ENCODE assay signal across 19 cellular contexts in genomic region chr19:33690461-33691427, GRCh38.
DNase-seq lines count a peak whose midpoint lies in the region; ATAC-seq and TF ChIP-seq lines count a peak whose summit lies in the region.
"Had no signal": no experiment of that assay in that cellular context is flagged by ENCODE, and none has a peak within 500 bp of the region (broad histone marks: within the 10 kb centered on the region; RNA-seq: fewer than 3 reads in every experiment).

No MANE protein-coding gene starts in this region.

- no peak for ATAC-seq in activated CD8-positive, alpha-beta T cell treated with anti-CD3 and anti-CD28 coated beads for 36 hours
- no peak for ATAC-seq in activated CD8-positive, alpha-beta T cell treated with anti-CD3 and anti-CD28 coated beads, Interleukin-2, amount 10 ng/mL, durations not matched to agents 7 days and 5 days
- no peak for ATAC-seq in WTC11
- ATAC-seq: activated T-helper 17 cell treated with anti-CD3 and anti-CD28 coated beads, Interleukin-2, amount 50 U/mL, for 72 hours; gastroesophageal sphincter; right lobe of liver; stimulated activated naive CD8-positive, alpha-beta T cell treated with anti-CD3 and anti-CD28 coated beads, Interleukin-15, amount 100 ng/mL, for 72 hours had no signal

- H3K23me2 ChIP-seq in H9 (ENCODE audit: insufficient read length, low read depth, low read length, poor library complexity, severe bottlenecking), result no peaks in the 10 kb centered on the region

- no peak overlapping the region for H2BK20ac ChIP-seq in H9 (ENCODE audit: low read depth, low read length, poor library complexity, severe bottlenecking)

- H3K4me1 Mint-ChIP-seq in activated CD8-positive, alpha-beta T cell treated with anti-CD3 and anti-CD28 coated beads for 36 hours (ENCODE audit: low read depth), result no peaks in the 10 kb centered on the region
- no peaks in the 10 kb centered on the region for H3K4me1 Mint-ChIP-seq in activated CD8-positive, alpha-beta T cell treated with anti-CD3 and anti-CD28 coated beads, Interleukin-2, amount 10 ng/mL, durations not matched to agents 7 days and 5 days (ENCODE audit: low read depth)
- H3K4me1 Mint-ChIP-seq in WTC11 (peaks cover 10% of the 10 kb centered on the region), H9 (peaks cover 2 to 5% of the 10 kb centered on the region in 2 experiments; a peak in 1 of 4 replicates)
- H3K4me1 Mint-ChIP-seq: activated T-helper 17 cell treated with anti-CD3 and anti-CD28 coated beads, Interleukin-2, amount 50 U/mL, for 72 hours; stimulated activated naive CD8-positive, alpha-beta T cell treated with anti-CD3 and anti-CD28 coated beads, Interleukin-15, amount 100 ng/mL, for 72 hours had no signal

- H4K91ac ChIP-seq in neuronal stem cell (ENCODE audit: low read depth, low read length, poor library complexity), result no peak overlapping the region
- no peak overlapping the region for H4K91ac ChIP-seq in H9 (ENCODE audit: insufficient read length, low read depth, low read length)

- H2AK5ac ChIP-seq in neuronal stem cell (ENCODE audit: low read depth, low read length), result no peak overlapping the region
- no peak overlapping the region for H2AK5ac ChIP-seq in H9 (ENCODE audit: insufficient read length, low read length)

- H3K27ac Mint-ChIP-seq in activated CD8-positive, alpha-beta T cell treated with anti-CD3 and anti-CD28 coated beads for 36 hours, result no peak overlapping the region
- no peak overlapping the region for H3K27ac Mint-ChIP-seq in activated CD8-positive, alpha-beta T cell treated with anti-CD3 and anti-CD28 coated beads, Interleukin-2, amount 10 ng/mL, durations not matched to agents 7 days and 5 days
- H3K27ac Mint-ChIP-seq in WTC11, result 0 out of 2 replicates have a peak overlapping the region, but pooled peaks have one; percentile 27
- no peak overlapping the region for H3K27ac Mint-ChIP-seq in H9
- H3K27ac Mint-ChIP-seq: activated T-helper 17 cell treated with anti-CD3 and anti-CD28 coated beads, Interleukin-2, amount 50 U/mL, for 72 hours; HFFc6 had no signal

- H4K8ac ChIP-seq in neuronal stem cell (ENCODE audit: low read depth, low read length), result no peak overlapping the region
- H4K8ac ChIP-seq in H9 (replicated peaks; ENCODE audit: insufficient read length, low read depth, low read length), result no peak overlapping the region

- H2AFZ ChIP-seq in neuronal stem cell (ENCODE audit: low read length), result no peak overlapping the region
- H2AFZ ChIP-seq in H9 (ENCODE audit: low read length), result no peak overlapping the region

- H3K56ac ChIP-seq in H9 (ENCODE audit: insufficient read length, low read depth, low read length), result no peak overlapping the region

- POLR2A ChIA-PET in activated CD8-positive, alpha-beta T cell treated with anti-CD3 and anti-CD28 coated beads for 36 hours (lab: Charles Lee), result no interaction called here
- POLR2A ChIA-PET in activated CD8-positive, alpha-beta T cell treated with anti-CD3 and anti-CD28 coated beads, Interleukin-2, amount 10 ng/mL, durations not matched to agents 7 days and 5 days (lab: Charles Lee), result no interaction called here
- POLR2A ChIA-PET in WTC11 (lab: Charles Lee), result no interaction called here

- no peaks in the 10 kb centered on the region for H3K36me3 Mint-ChIP-seq in activated CD8-positive, alpha-beta T cell treated with anti-CD3 and anti-CD28 coated beads for 36 hours (ENCODE audit: low read depth)
- H3K36me3 Mint-ChIP-seq in activated CD8-positive, alpha-beta T cell treated with anti-CD3 and anti-CD28 coated beads, Interleukin-2, amount 10 ng/mL, durations not matched to agents 7 days and 5 days (ENCODE audit: low read depth), result no peaks in the 10 kb centered on the region
- no peaks in the 10 kb centered on the region for H3K36me3 Mint-ChIP-seq in WTC11
- no peaks in the 10 kb centered on the region for H3K36me3 Mint-ChIP-seq in H9 (ENCODE audit: insufficient read depth in 1 of 3, low read depth in 3 of 3)

- no peak overlapping the region for H3K4me3 ChIP-seq in H7 (ENCODE audit: insufficient read depth, low read depth, low read length)
- peak overlapping the region in 1 of 2 donors; percentile 25 for H3K4me3 ChIP-seq in neuronal stem cell (ENCODE audit: low read length in 2 of 2)
- H3K4me3 ChIP-seq: dorsolateral prefrontal cortex, gastroesophageal sphincter, right lobe of liver, upper lobe of left lung had no signal

- H3K4ac ChIP-seq in neuronal stem cell (ENCODE audit: low read length) (no peak overlapping the region), H9 (ENCODE audit: low read depth, low read length) (no peak overlapping the region)

- H4K20me1 ChIP-seq in H9 (ENCODE audit: control insufficient read depth, insufficient read depth, insufficient read length), result no peaks in the 10 kb centered on the region

- TF ChIP-seq CTCF in activated CD8-positive, alpha-beta T cell treated with anti-CD3 and anti-CD28 coated beads for 36 hours (IDR thresholded peaks at IDR 0.05), result no peak
- TF ChIP-seq CTCF in WTC11 (IDR thresholded peaks at IDR 0.05), result no peak
- TF ChIP-seq CTCF in H9 (conservative IDR thresholded peaks at IDR 0.05), result no peak

- H3K4me1 ChIP-seq in neuronal stem cell (ENCODE audit: control insufficient read depth in 2 of 2, insufficient read depth in 1 of 2, low read depth in 1 of 2, low read length in 2 of 2) (no peaks in the 10 kb centered on the region), H9 (ENCODE audit: insufficient read depth, low read length) (no peaks in the 10 kb centered on the region; the same call in 1 of the 2 replicates)
- H3K4me1 ChIP-seq: gastroesophageal sphincter, right lobe of liver, upper lobe of left lung had no signal

- H3K27ac ChIP-seq in neuronal stem cell (replicated peaks; ENCODE audit: low read length), result no peak overlapping the region
- no peak overlapping the region for H3K27ac ChIP-seq in H9 (ENCODE audit: insufficient read length, low read depth, low read length)
- H3K27ac ChIP-seq: dorsolateral prefrontal cortex, gastroesophageal sphincter, right lobe of liver, upper lobe of left lung had no signal

- no peak overlapping the region for H2BK12ac ChIP-seq in neuronal stem cell (ENCODE audit: low read length)
- H2BK12ac ChIP-seq in H9 (ENCODE audit: insufficient read length, low read depth, low read length), result no peak overlapping the region

- peak; percentile 8 for DNase-seq in activated CD8-positive, alpha-beta T cell treated with anti-CD3 and anti-CD28 coated beads for 36 hours
- DNase-seq in activated CD8-positive, alpha-beta T cell treated with anti-CD3 and anti-CD28 coated beads, Interleukin-2, amount 10 ng/mL, durations not matched to agents 7 days and 5 days, result no peak
- DNase-seq in H7 (peak; percentile 14), WTC11 (ENCODE audit: low spot score) (no peak), neuronal stem cell (ENCODE audit: low spot score) (no peak), GF-D8 (lab: John Stamatoyannopoulos, UW) (no peak), H9 (no peak)
- no peak for DNase-seq in stimulated activated naive CD4-positive, alpha-beta T cell (lab: John Stamatoyannopoulos, UW)
- DNase-seq: HFFc6; Karpas-422; NCI-H1105; NCI-H446; stimulated activated naive CD8-positive, alpha-beta T cell treated with anti-CD3 and anti-CD28 coated beads, Interleukin-15, amount 100 ng/mL, for 72 hours; T-helper 2 cell had no signal

- H2BK5ac ChIP-seq in neuronal stem cell (ENCODE audit: low read length) (peak overlapping the region; percentile 53), H9 (ENCODE audit: insufficient read length, low read length) (no peak overlapping the region)

- H3K27me3 ChIP-seq in H7 (ENCODE audit: control insufficient read depth, insufficient read depth, low read length) (no peaks in the 10 kb centered on the region), neuronal stem cell (ENCODE audit: control insufficient read depth in 3 of 3, insufficient read depth in 3 of 3, low read depth in 1 of 3, low read length in 3 of 3) (peaks cover 0 to 30% (median 0%) of the 10 kb centered on the region in 3 experiments), H9 (ENCODE audit: insufficient read depth, low read length) (no peaks in the 10 kb centered on the region)
- H3K27me3 ChIP-seq: right lobe of liver, upper lobe of left lung had no signal

- peaks cover 4% of the 10 kb centered on the region for H3K27me3 Mint-ChIP-seq in activated CD8-positive, alpha-beta T cell treated with anti-CD3 and anti-CD28 coated beads for 36 hours
- H3K27me3 Mint-ChIP-seq in activated CD8-positive, alpha-beta T cell treated with anti-CD3 and anti-CD28 coated beads, Interleukin-2, amount 10 ng/mL, durations not matched to agents 7 days and 5 days (ENCODE audit: low read depth), result peaks cover 2% of the 10 kb centered on the region
- no peaks in the 10 kb centered on the region; the same call in 1 of the 2 replicates for H3K27me3 Mint-ChIP-seq in WTC11 (ENCODE audit: low read depth)
- peaks cover 3% of the 10 kb centered on the region; the same call in 1 of the 2 replicates for H3K27me3 Mint-ChIP-seq in H9 (ENCODE audit: low read depth)

- no peak overlapping the region for H2BK15ac ChIP-seq in neuronal stem cell (ENCODE audit: low read length)
- H2BK15ac ChIP-seq in H9 (ENCODE audit: low read depth, low read length), result no peak overlapping the region

- CTCF ChIA-PET in activated CD8-positive, alpha-beta T cell treated with anti-CD3 and anti-CD28 coated beads for 36 hours (lab: Charles Lee), result no interaction called here
- CTCF ChIA-PET in activated CD8-positive, alpha-beta T cell treated with anti-CD3 and anti-CD28 coated beads, Interleukin-2, amount 10 ng/mL, durations not matched to agents 7 days and 5 days (lab: Charles Lee), result no interaction called here
- CTCF ChIA-PET in WTC11 (lab: Charles Lee), result interaction anchor here (1.1 kb wide), 1 partner anchor 147 kb away, joined by 3 read pairs; no protein-coding TSS in a partner anchor

- H3K18ac ChIP-seq in neuronal stem cell (ENCODE audit: low read length) (peak overlapping the region; percentile 38), H9 (ENCODE audit: insufficient read length, low read depth, low read length) (no peak overlapping the region)

- WGBS in neuronal stem cell (ENCODE audit: extremely low coverage in 2 of 2, insufficient read length in 2 of 2, insufficient replicate concordance in 1 of 2), 2 donors, result no CpG with 5 or more reads among the region's 29 CpGs
- no CpG with 5 or more reads among the region's 29 CpGs for WGBS in H9 (ENCODE audit: extremely low coverage, insufficient read length, low lambda C conversion rate)

- H3K23ac ChIP-seq in neuronal stem cell (ENCODE audit: low read depth, low read length, poor library complexity) (peak overlapping the region; percentile 80), H9 (ENCODE audit: insufficient read length, low read depth, low read length) (no peak overlapping the region)

- no peak overlapping the region for H3K4me2 ChIP-seq in neuronal stem cell (ENCODE audit: insufficient read depth, low read length, poor library complexity, severe bottlenecking)
- H3K4me2 ChIP-seq in H9 (ENCODE audit: insufficient read depth, insufficient read length, low read length), result no peak overlapping the region

- H4K5ac ChIP-seq in H9 (ENCODE audit: insufficient read length, low read depth, low read length), result no peak overlapping the region

- peaks cover 4% of the 10 kb centered on the region for H3K36me3 ChIP-seq in H7 (replicated peaks; ENCODE audit: control insufficient read depth, insufficient read depth, low read length)
- H3K36me3 ChIP-seq in neuronal stem cell (replicated peaks in 1 of 2; ENCODE audit: control insufficient read depth in 2 of 2, insufficient read depth in 2 of 2, low read length in 2 of 2), result no peaks in the 10 kb centered on the region
- H3K36me3 ChIP-seq: gastroesophageal sphincter, right lobe of liver, upper lobe of left lung had no signal

- intact Hi-C loops in activated CD8-positive, alpha-beta T cell treated with anti-CD3 and anti-CD28 coated beads for 36 hours (cut with micrococcal nuclease), result no loop called here

- no peaks in the 10 kb centered on the region for H3K79me2 ChIP-seq in H9 (ENCODE audit: insufficient read depth, low read length)

- H3K9me3 ChIP-seq in neuronal stem cell (replicated peaks in 1 of 2; ENCODE audit: control insufficient read depth in 2 of 2, insufficient read depth in 1 of 2, low read depth in 1 of 2, low read length in 2 of 2), result no peaks in the 10 kb centered on the region
- H3K9me3 ChIP-seq in H9 (ENCODE audit: control insufficient read depth, low read depth, low read length), result no peaks in the 10 kb centered on the region
- H3K9me3 ChIP-seq: right lobe of liver, upper lobe of left lung had no signal

- no peak overlapping the region for H2BK120ac ChIP-seq in neuronal stem cell (ENCODE audit: low read depth, low read length)
- H2BK120ac ChIP-seq in H9 (ENCODE audit: low read depth, low read length, poor library complexity, severe bottlenecking), result no peak overlapping the region

- H3K9ac ChIP-seq in neuronal stem cell (ENCODE audit: low read depth, low read length, poor library complexity) (peak overlapping the region; percentile 60), H9 (ENCODE audit: extremely low read depth, insufficient read length, low read length) (no peak overlapping the region)

- peaks cover 2% of the 10 kb centered on the region for H3K79me1 ChIP-seq in neuronal stem cell (ENCODE audit: low read depth, low read length)
- H3K79me1 ChIP-seq in H9 (ENCODE audit: insufficient read depth, low read depth, low read length, poor library complexity, severe bottlenecking), result no peaks in the 10 kb centered on the region

- H3K9me3 Mint-ChIP-seq in activated CD8-positive, alpha-beta T cell treated with anti-CD3 and anti-CD28 coated beads for 36 hours, result no peaks in the 10 kb centered on the region
- H3K9me3 Mint-ChIP-seq in activated CD8-positive, alpha-beta T cell treated with anti-CD3 and anti-CD28 coated beads, Interleukin-2, amount 10 ng/mL, durations not matched to agents 7 days and 5 days (ENCODE audit: insufficient read depth), result no peaks in the 10 kb centered on the region
- H3K9me3 Mint-ChIP-seq in WTC11, result no peaks in the 10 kb centered on the region
- no peaks in the 10 kb centered on the region for H3K9me3 Mint-ChIP-seq in H9
- H3K9me3 Mint-ChIP-seq: activated T-helper 17 cell treated with anti-CD3 and anti-CD28 coated beads, Interleukin-2, amount 50 U/mL, for 72 hours; stimulated activated naive CD8-positive, alpha-beta T cell treated with anti-CD3 and anti-CD28 coated beads, Interleukin-15, amount 100 ng/mL, for 72 hours had no signal

- no peak overlapping the region for H3K4me3 Mint-ChIP-seq in activated CD8-positive, alpha-beta T cell treated with anti-CD3 and anti-CD28 coated beads for 36 hours
- no peak overlapping the region for H3K4me3 Mint-ChIP-seq in activated CD8-positive, alpha-beta T cell treated with anti-CD3 and anti-CD28 coated beads, Interleukin-2, amount 10 ng/mL, durations not matched to agents 7 days and 5 days
- H3K4me3 Mint-ChIP-seq in WTC11 (no peak overlapping the region), H9 (no peak overlapping the region)
- H3K4me3 Mint-ChIP-seq: activated T-helper 17 cell treated with anti-CD3 and anti-CD28 coated beads, Interleukin-2, amount 50 U/mL, for 72 hours; HFFc6; stimulated activated naive CD8-positive, alpha-beta T cell treated with anti-CD3 and anti-CD28 coated beads, Interleukin-15, amount 100 ng/mL, for 72 hours had no signal

- H3T11ph ChIP-seq in H9 (ENCODE audit: low read length), result no peak overlapping the region

- peak overlapping the region; percentile 99 for H3K14ac ChIP-seq in neuronal stem cell (ENCODE audit: low read length)
- H3K14ac ChIP-seq in H9 (ENCODE audit: insufficient read depth, low read length), result no peak overlapping the region

Comparison
In these comparisons a context has a peak if more than half of its experiments do, and no peak if none do; other contexts are left out.
1. DNase-seq: peak in activated CD8-positive, alpha-beta T cell treated with anti-CD3 and anti-CD28 coated beads for 36 hours (single experiment) and H7 (single experiment); none in activated CD8-positive, alpha-beta T cell treated with anti-CD3 and anti-CD28 coated beads, Interleukin-2, amount 10 ng/mL, durations not matched to agents 7 days and 5 days (single experiment), WTC11 (single experiment), neuronal stem cell (single experiment), GF-D8 (single experiment), stimulated activated naive CD4-positive, alpha-beta T cell (0 of 6) and H9 (single experiment).